ENCODE assay signal across 11 cellular contexts in the genomic region with DNA sequence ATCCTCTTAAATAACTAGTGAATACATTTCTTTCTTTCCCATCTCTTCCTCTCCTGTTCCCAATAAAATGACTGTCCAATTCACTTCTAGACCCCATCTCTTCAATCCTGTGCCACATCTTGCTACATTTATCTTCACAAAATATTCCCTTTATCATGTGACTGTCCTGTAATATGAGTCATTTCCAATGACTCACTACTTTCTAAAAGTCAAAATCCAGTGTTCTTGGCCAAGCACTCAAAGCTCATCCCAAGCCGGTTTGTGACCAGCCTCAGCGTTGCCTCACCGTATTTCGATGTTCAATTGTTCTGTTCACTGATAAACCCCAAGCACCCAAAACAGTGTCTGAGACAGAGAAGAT.
A peak's percentile ranks its signal among the peaks of the same experiment; 100 is the strongest.
DNase-seq lines count a peak whose midpoint lies in the region; ATAC-seq and TF ChIP-seq lines count a peak whose summit lies in the region.
"Had no signal": no experiment of that assay in that cellular context is flagged by ENCODE, and none has a peak within 500 bp of the region (broad histone marks: within the 10 kb centered on the region; RNA-seq: fewer than 3 reads in every experiment).

No MANE protein-coding gene starts in this region.

- peaks cover 25 to 58% of the 10 kb centered on the region in 2 donors for H3K4me1 ChIP-seq in adrenal gland (replicated peaks in 1 of 2)
- H3K4me1 ChIP-seq in CD8-positive, alpha-beta memory T cell (ENCODE audit: insufficient read depth, low read length) = no peaks in the 10 kb centered on the region

- H3K9me3 ChIP-seq in adrenal gland (replicated peaks in 1 of 3) = no peaks in the 10 kb centered on the region
- H3K9me3 ChIP-seq in CD8-positive, alpha-beta memory T cell (ENCODE audit: low read length) = no peaks in the 10 kb centered on the region

- peak; percentile 35 for DNase-seq in GM04504 (ENCODE audit: low read depth)
- DNase-seq in adrenal gland = peak in 6 of 7 donors; percentile 68 to 78 (median 76)
- DNase-seq in Right ventricle myocardium superior = no peak
- DNase-seq in sciatic nerve (ENCODE audit: low spot score) = no peak
- DNase-seq in effector memory CD8-positive, alpha-beta T cell = no peak
- DNase-seq in CD8-positive, alpha-beta memory T cell = no peak
- DNase-seq: activated naive CD4-positive, alpha-beta T cell treated with anti-CD3 and anti-CD28 coated beads for 36 hours; CD8-positive, alpha-beta T cell had no signal

- POLR2A ChIA-PET in CD8-positive, alpha-beta memory T cell (lab: Charles Lee) = no interaction called here

- peak; percentile 39 for ATAC-seq in Right ventricle myocardium superior (ENCODE audit: poor library complexity)
- peak; percentile 87 for ATAC-seq in sciatic nerve
- ATAC-seq in GM21786 (IDR thresholded peaks at IDR 0.05; ENCODE audit: unreplicated experiment) = no peak
- ATAC-seq in GM18867 (IDR thresholded peaks at IDR 0.05; ENCODE audit: unreplicated experiment) = no peak
- no peak for ATAC-seq in effector memory CD8-positive, alpha-beta T cell (replicated peaks)
- ATAC-seq: activated CD4-positive, CD25-positive, alpha-beta regulatory T cell treated with anti-CD3 and anti-CD28 coated beads, Interleukin-2, amount 50 U/mL, for 24 hours; CD8-positive, alpha-beta T cell had no signal

- no peaks in the 10 kb centered on the region for H3K36me3 ChIP-seq in adrenal gland (replicated peaks in 1 of 2)
- no peaks in the 10 kb centered on the region for H3K36me3 ChIP-seq in CD8-positive, alpha-beta memory T cell (ENCODE audit: insufficient read depth, low read length)

- H3K27me3 ChIP-seq in adrenal gland = no peaks in the 10 kb centered on the region
- no peaks in the 10 kb centered on the region for H3K27me3 ChIP-seq in CD8-positive, alpha-beta memory T cell (ENCODE audit: insufficient read depth, low read length, poor library complexity, severe bottlenecking)

- H3K27ac Mint-ChIP-seq in effector memory CD8-positive, alpha-beta T cell = no peak overlapping the region
- H3K27ac Mint-ChIP-seq in CD8-positive, alpha-beta memory T cell = no peak overlapping the region
- H3K27ac Mint-ChIP-seq: activated naive CD4-positive, alpha-beta T cell treated with anti-CD3 and anti-CD28 coated beads for 36 hours; CD8-positive, alpha-beta T cell had no signal

- intact Hi-C loops in adrenal gland (cut with DNase I) (no loop called here), Right ventricle myocardium superior (cut with DNase I) (no loop called here), sciatic nerve (cut with DNase I) (no loop called here)

- 22 to 54% (median 41%) methylated on average over 4 of the region's 4 CpGs for WGBS in adrenal gland, 4 donors

- H3K4me1 Mint-ChIP-seq in effector memory CD8-positive, alpha-beta T cell (ENCODE audit: low read depth in 2 of 2) = peaks cover 3 to 4% of the 10 kb centered on the region in 2 donors
- H3K4me1 Mint-ChIP-seq in CD8-positive, alpha-beta memory T cell = peaks cover 0 to 5% (median 3%) of the 10 kb centered on the region in 3 donors

- no peak overlapping the region for H3K4me3 Mint-ChIP-seq in effector memory CD8-positive, alpha-beta T cell
- no peak overlapping the region for H3K4me3 Mint-ChIP-seq in CD8-positive, alpha-beta memory T cell
- H3K4me3 Mint-ChIP-seq: activated naive CD4-positive, alpha-beta T cell treated with anti-CD3 and anti-CD28 coated beads for 36 hours; CD8-positive, alpha-beta T cell had no signal

- no peaks in the 10 kb centered on the region for H3K36me3 Mint-ChIP-seq in effector memory CD8-positive, alpha-beta T cell (ENCODE audit: insufficient read depth)
- H3K36me3 Mint-ChIP-seq in CD8-positive, alpha-beta memory T cell = no peaks in the 10 kb centered on the region
- H3K36me3 Mint-ChIP-seq: CD8-positive, alpha-beta T cell had no signal

- no peak for TF ChIP-seq CTCF in adrenal gland (IDR thresholded peaks at IDR 0.05)

- peak in 1 of 2 donors; percentile 55 for TF ChIP-seq POLR2A in adrenal gland (IDR thresholded peaks at IDR 0.05)

- CTCF ChIA-PET in CD8-positive, alpha-beta memory T cell (lab: Charles Lee) = no interaction called here

- H3K4me3 ChIP-seq in adrenal gland = no peak overlapping the region
- no peak overlapping the region for H3K4me3 ChIP-seq in CD8-positive, alpha-beta memory T cell (ENCODE audit: low read length)

- H3K9me3 Mint-ChIP-seq in effector memory CD8-positive, alpha-beta T cell = no peaks in the 10 kb centered on the region
- H3K9me3 Mint-ChIP-seq in CD8-positive, alpha-beta memory T cell = no peaks in the 10 kb centered on the region
- H3K9me3 Mint-ChIP-seq: activated naive CD4-positive, alpha-beta T cell treated with anti-CD3 and anti-CD28 coated beads for 36 hours; CD8-positive, alpha-beta T cell had no signal

- peaks cover 0 to 3% of the 10 kb centered on the region in 2 donors for H3K27me3 Mint-ChIP-seq in effector memory CD8-positive, alpha-beta T cell
- H3K27me3 Mint-ChIP-seq in CD8-positive, alpha-beta memory T cell = peaks cover 1 to 5% of the 10 kb centered on the region in 2 donors

- H3K27ac ChIP-seq in adrenal gland = peak overlapping the region in 4 of 5 donors; percentile 28 to 77 (median 52)
- H3K27ac ChIP-seq in CD8-positive, alpha-beta memory T cell (ENCODE audit: low read depth, low read length) = no peak overlapping the region

Comparison
In these comparisons a context has a peak if more than half of its experiments do, and no peak if none do; other contexts are left out.
1. DNase-seq: peak in GM04504 (single experiment) and adrenal gland (6 of 7); none in Right ventricle myocardium superior (single experiment), sciatic nerve (single experiment), effector memory CD8-positive, alpha-beta T cell (0 of 3) and CD8-positive, alpha-beta memory T cell (0 of 5).
2. ATAC-seq: peak in Right ventricle myocardium superior (single experiment) and sciatic nerve (single experiment); none in GM21786 (single experiment), GM18867 (single experiment) and effector memory CD8-positive, alpha-beta T cell (single experiment).